In genomic region chr1:46301406-46302090, GRCh38 we compare ENCODE assay signal across 8 cellular contexts. TPM values are rescaled to one million over a fixed set of nuclear protein-coding genes. Genes with fewer than 3 reads are reported as not detected.
DNase-seq lines count a peak whose midpoint lies in the region; ATAC-seq, FAIRE-seq and TF ChIP-seq lines count a peak whose summit lies in the region.

No MANE protein-coding gene starts in this region.

- TF ChIP-seq CTCF in cardiac muscle cell (IDR thresholded peaks at IDR 0.05; ENCODE audit: low read depth, low read length) (no peak), parathyroid adenoma (IDR thresholded peaks at IDR 0.05) (no peak)

- FAIRE-seq in HTR-8/SVneo (lab: Jason Lieb, UNC): no peak

- peak overlapping the region; percentile 91 for H3K9ac ChIP-seq in parathyroid adenoma

- peak overlapping the region; percentile 85 for H3K4me2 ChIP-seq in parathyroid adenoma (ENCODE audit: low read length)

- peak; percentile 5 for DNase-seq in activated T-helper 9 cell treated with anti-CD3 and anti-CD28 coated beads, Interleukin-2, amount 50 U/mL, for 16 hours (ENCODE audit: low read depth)
- peak in 1 of 2 donors; percentile 56 for DNase-seq in cardiac muscle cell (ENCODE audit: low read depth in 1 of 2, low spot score in 1 of 2)
- no peak for DNase-seq in A172 (ENCODE audit: low spot score)
- no peak for DNase-seq in HTR-8/SVneo (ENCODE audit: insufficient read length, low spot score)

- H3K27me3 ChIP-seq in cardiac muscle cell: no peaks in the 10 kb centered on the region
- no peaks in the 10 kb centered on the region for H3K27me3 ChIP-seq in parathyroid adenoma (ENCODE audit: control insufficient read depth, insufficient read depth, low read length)

- no peak for TF ChIP-seq POLR2A in GM18505 (IDR thresholded peaks at IDR 0.05; ENCODE audit: borderline replicate concordance, extremely low read depth, insufficient read depth, insufficient read length)

- H3K4me1 ChIP-seq in cardiac muscle cell (ENCODE audit: low read depth) (peaks cover 37% of the 10 kb centered on the region), parathyroid adenoma (peaks cover 8% of the 10 kb centered on the region)

- H2AFZ ChIP-seq in parathyroid adenoma: peak overlapping the region; percentile 90

- ATAC-seq in GM18505 (IDR thresholded peaks at IDR 0.05; ENCODE audit: unreplicated experiment): peak; percentile 9
- no peak for ATAC-seq in HG03457 (IDR thresholded peaks at IDR 0.05; ENCODE audit: unreplicated experiment)

- H3K36me3 ChIP-seq in KOPT-K1 (ENCODE audit: insufficient read depth, low read length): peaks cover 30% of the 10 kb centered on the region
- H3K36me3 ChIP-seq in cardiac muscle cell: peaks cover 14% of the 10 kb centered on the region
- H3K36me3 ChIP-seq in parathyroid adenoma (ENCODE audit: control insufficient read depth, insufficient read depth, low read length): no peaks in the 10 kb centered on the region

- peaks cover 49% of the 10 kb centered on the region for H3K79me2 ChIP-seq in parathyroid adenoma

- H3K27ac ChIP-seq in KOPT-K1 (ENCODE audit: low read depth, low read length, poor library complexity, severe bottlenecking) (peak overlapping the region; percentile 91), cardiac muscle cell (peak overlapping the region; percentile 99), parathyroid adenoma (peak overlapping the region; percentile 96)

- H3K4me3 ChIP-seq in cardiac muscle cell (peak overlapping the region; percentile 62), parathyroid adenoma (ENCODE audit: low read depth, low read length) (peak overlapping the region; percentile 96)

- H3K9me3 ChIP-seq in KOPT-K1 (ENCODE audit: insufficient read depth, low read length, poor library complexity, severe bottlenecking) (no peaks in the 10 kb centered on the region), cardiac muscle cell (ENCODE audit: low read depth) (no peaks in the 10 kb centered on the region), parathyroid adenoma (ENCODE audit: control insufficient read depth, low read length) (no peaks in the 10 kb centered on the region)

RNA-seq across cellular contexts. Expression of gene LRRC41, which starts 1.9 kb away (rescaled TPM):
- 118 and 151 TPM in 2 replicates for total RNA-seq in cardiac muscle cell
- polyA plus RNA-seq in cardiac muscle cell: 130 and 169 TPM in 2 replicates
- 61.4 and 69.7 TPM in 2 replicates for total RNA-seq in A172 (2014; rRNA removed; shearing (Covaris generic))

RNA-seq across cellular contexts. Expression of gene UQCRH, which starts 1.9 kb away (rescaled TPM):
- total RNA-seq in cardiac muscle cell: 597 and 948 TPM in 2 replicates
- polyA plus RNA-seq in cardiac muscle cell: 517 and 698 TPM in 2 replicates
- 534 and 595 TPM in 2 replicates for total RNA-seq in A172 (2014; rRNA removed; shearing (Covaris generic))

RNA-seq across cellular contexts. Expression of gene NSUN4, which starts 39.1 kb away (rescaled TPM):
- 9.5 and 10.8 TPM in 2 replicates for total RNA-seq in cardiac muscle cell
- 15.1 and 16.1 TPM in 2 replicates for polyA plus RNA-seq in cardiac muscle cell
- 5.3 and 7.1 TPM in 2 replicates for total RNA-seq in A172 (2014; rRNA removed; shearing (Covaris generic))

RNA-seq across cellular contexts. Expression of gene RAD54L, which starts 54.0 kb away (rescaled TPM):
- total RNA-seq in cardiac muscle cell: 2.5 and 3.3 TPM in 2 replicates
- polyA plus RNA-seq in cardiac muscle cell: 5.9 and 13.6 TPM in 2 replicates
- total RNA-seq in A172 (2014; rRNA removed; shearing (Covaris generic)): 8.5 and 10.5 TPM in 2 replicates
